Comparison of ENCODE assay signal across 9 cellular contexts in genomic region chr7:112428715-112429114, GRCh38. TPM values are rescaled to one million over a fixed set of nuclear protein-coding genes. Genes with fewer than 3 reads are reported as not detected.
"Had no signal": no experiment of that assay in that cellular context is flagged by ENCODE, and none has a peak within 500 bp of the region (broad histone marks: within the 10 kb centered on the region; RNA-seq: fewer than 3 reads in every experiment).

No MANE protein-coding gene starts in this region.

- ATAC-seq: GM12878 had no signal

- DNase-seq: GDM1, GF-D8 had no signal

- FAIRE-seq: G401.6, GM12878, GM12891, GM12892, GM18507, GM19239 had no signal

- H3K4me3 ChIP-seq: GM12878 had no signal

RNA-seq across cellular contexts. Expression of gene LSMEM1, which starts 52.1 kb away (rescaled TPM):
- total RNA-seq: G401 had no signal
